16 cellular contexts compared by ENCODE assay signal in genomic region chr7:40315277-40315676, GRCh38.
"Had no signal": no experiment of that assay in that cellular context is flagged by ENCODE, and none has a peak within 500 bp of the region (broad histone marks: within the 10 kb centered on the region; RNA-seq: fewer than 3 reads in every experiment).

No MANE protein-coding gene starts in this region.

- H3K9me3 ChIP-seq: breast epithelium, esophagus muscularis mucosa, left lung, ovary, stomach, thoracic aorta, vagina had no signal

- H3K27me3 ChIP-seq: breast epithelium, esophagus muscularis mucosa, left lung, ovary, stomach, vagina had no signal

- H3K4me3 ChIP-seq: breast epithelium, esophagus muscularis mucosa, left lung, ovary, stomach, thoracic aorta, vagina had no signal

- H3K4me1 ChIP-seq: breast epithelium, esophagus muscularis mucosa, left lung, stomach, vagina had no signal

- H3K36me3 ChIP-seq: breast epithelium, esophagus muscularis mucosa, left lung, ovary, stomach, thoracic aorta, vagina had no signal

- DNase-seq: activated CD4-positive, alpha-beta T cell treated with anti-CD3 and anti-CD28 coated beads, Interleukin-2, amount 50 U/mL, for 4 hours; activated CD8-positive, alpha-beta memory T cell treated with anti-CD3 and anti-CD28 coated beads, Interleukin-2, amount 10 ng/mL, durations not matched to agents 7 days and 5 days; activated effector memory CD4-positive, alpha-beta T cell treated with anti-CD3 and anti-CD28 coated beads, Interleukin-2, amount 50 U/mL, for 16 hours; activated T-cell treated with anti-CD3 and anti-CD28 coated beads, Interleukin-2, amount 50 U/mL, for 24 hours; amygdala; left lung; ovary; retina; stimulated activated CD4-positive, alpha-beta T cell treated with anti-CD3 and anti-CD28 coated beads, Interleukin-4, amount 100 ng/mL, for 4 hours; stomach; T-helper 2 cell had no signal

- ATAC-seq: activated CD4-positive, CD25-positive, alpha-beta regulatory T cell treated with anti-CD3 and anti-CD28 coated beads, Interleukin-2, amount 50 U/mL, for 24 hours; activated CD8-positive, alpha-beta memory T cell treated with anti-CD3 and anti-CD28 coated beads, Interleukin-2, amount 10 ng/mL, durations not matched to agents 7 days and 5 days; left lung had no signal

- H3K27ac ChIP-seq: breast epithelium, esophagus muscularis mucosa, left lung, ovary, stomach, thoracic aorta, vagina had no signal
